In the genomic region with DNA sequence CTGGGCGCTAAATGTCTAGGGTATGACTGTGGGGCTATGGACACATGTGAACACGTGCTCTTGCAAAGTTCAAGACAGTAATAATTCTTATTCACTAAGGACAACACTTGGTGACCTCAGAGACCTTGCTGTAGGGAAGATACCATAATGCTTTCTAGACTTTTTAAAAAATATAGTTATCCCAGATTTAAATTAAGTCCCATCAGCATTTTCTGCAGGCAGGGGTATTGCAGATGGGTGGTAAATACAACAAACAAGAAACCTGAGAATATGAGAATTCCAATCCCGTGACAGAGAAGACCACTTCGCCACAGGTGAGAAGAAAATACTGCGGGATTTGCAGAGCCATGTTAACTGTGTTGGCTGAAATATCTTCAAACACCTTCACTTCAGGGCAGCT, we compare ENCODE assay signal across 1 cellular context.
TF ChIP-seq lines count a peak whose summit lies in the region.

No MANE protein-coding gene starts in this region.

TF ChIP-seq in WTC11, 78 proteins besides CTCF, POLR2A, EP300 and RAD21 (continued from another document):
- TF ChIP-seq ZNF396 (CRISPR knock-in tag; IDR thresholded peaks at IDR 0.05; ENCODE audit: borderline replicate concordance) = no peak
- no peak for TF ChIP-seq ESRRA (CRISPR knock-in tag; IDR thresholded peaks at IDR 0.05; ENCODE audit: borderline replicate concordance)
- TF ChIP-seq, protein P1, sequence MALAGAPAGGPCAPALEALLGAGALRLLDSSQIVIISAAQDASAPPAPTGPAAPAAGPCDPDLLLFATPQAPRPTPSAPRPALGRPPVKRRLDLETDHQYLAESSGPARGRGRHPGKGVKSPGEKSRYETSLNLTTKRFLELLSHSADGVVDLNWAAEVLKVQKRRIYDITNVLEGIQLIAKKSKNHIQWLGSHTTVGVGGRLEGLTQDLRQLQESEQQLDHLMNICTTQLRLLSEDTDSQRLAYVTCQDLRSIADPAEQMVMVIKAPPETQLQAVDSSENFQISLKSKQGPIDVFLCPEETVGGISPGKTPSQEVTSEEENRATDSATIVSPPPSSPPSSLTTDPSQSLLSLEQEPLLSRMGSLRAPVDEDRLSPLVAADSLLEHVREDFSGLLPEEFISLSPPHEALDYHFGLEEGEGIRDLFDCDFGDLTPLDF (CRISPR knock-in tag; IDR thresholded peaks at IDR 0.05) = no peak
- TF ChIP-seq, protein P2, sequence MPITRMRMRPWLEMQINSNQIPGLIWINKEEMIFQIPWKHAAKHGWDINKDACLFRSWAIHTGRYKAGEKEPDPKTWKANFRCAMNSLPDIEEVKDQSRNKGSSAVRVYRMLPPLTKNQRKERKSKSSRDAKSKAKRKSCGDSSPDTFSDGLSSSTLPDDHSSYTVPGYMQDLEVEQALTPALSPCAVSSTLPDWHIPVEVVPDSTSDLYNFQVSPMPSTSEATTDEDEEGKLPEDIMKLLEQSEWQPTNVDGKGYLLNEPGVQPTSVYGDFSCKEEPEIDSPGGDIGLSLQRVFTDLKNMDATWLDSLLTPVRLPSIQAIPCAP (CRISPR knock-in tag; IDR thresholded peaks at IDR 0.05) = no peak
